9 cellular contexts compared by ENCODE assay signal in the genomic region with DNA sequence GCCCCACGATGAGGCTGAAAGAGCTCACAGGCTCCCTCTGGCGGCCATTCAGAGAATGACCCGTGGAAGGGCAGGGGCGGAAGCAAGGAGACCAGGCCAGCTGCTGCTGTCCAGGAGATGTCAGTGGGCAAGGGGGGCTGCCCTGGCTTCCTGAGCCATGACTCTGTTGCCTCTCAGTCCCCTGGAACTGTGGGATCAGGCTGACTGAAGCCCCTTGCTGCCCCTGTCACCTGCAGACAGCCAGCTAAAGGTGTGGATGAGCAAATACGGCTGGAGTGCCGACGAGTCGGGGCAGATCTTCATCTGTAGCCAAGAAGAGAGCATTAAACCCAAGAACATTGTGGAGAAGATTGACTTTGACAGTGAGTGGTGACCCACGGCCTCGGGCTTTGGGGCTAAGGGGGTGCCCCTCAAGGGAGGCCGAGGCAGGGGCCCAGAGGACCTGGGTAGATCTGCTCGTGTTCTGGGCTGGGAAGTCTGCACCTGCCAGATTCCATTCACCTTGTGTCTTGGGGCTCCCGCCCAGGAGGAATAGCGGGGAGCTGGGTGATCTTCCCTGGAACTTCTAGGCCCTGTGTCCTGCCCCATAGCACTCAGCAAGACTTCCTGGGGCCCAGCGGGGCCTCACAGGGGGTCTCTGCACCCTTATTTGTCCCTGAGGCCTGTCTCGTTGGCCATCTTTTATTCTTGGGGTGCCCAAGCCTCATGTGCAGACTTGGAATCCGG. TPM values are rescaled to one million over a fixed set of nuclear protein-coding genes. Genes with fewer than 3 reads are reported as not detected.
DNase-seq lines count a peak whose midpoint lies in the region; ATAC-seq, FAIRE-seq and TF ChIP-seq lines count a peak whose summit lies in the region.
"Had no signal": no experiment of that assay in that cellular context is flagged by ENCODE, and none has a peak within 500 bp of the region (broad histone marks: within the 10 kb centered on the region; RNA-seq: fewer than 3 reads in every experiment).

No MANE protein-coding gene starts in this region.

- peaks cover 32% of the 10 kb centered on the region for H3K36me3 Mint-ChIP-seq in activated CD4-positive, alpha-beta T cell treated with anti-CD3 and anti-CD28 coated beads for 36 hours (ENCODE audit: low read depth)
- H3K36me3 Mint-ChIP-seq in chondrocyte (ENCODE audit: low read depth): peaks cover 13% of the 10 kb centered on the region

- TF ChIP-seq CTCF in chondrocyte (IDR thresholded peaks at IDR 0.05) (peak; percentile 91), HepG2 (CRISPR knock-in tag; IDR thresholded peaks at IDR 0.05) (peak; percentile 86)

- H3K9me3 ChIP-seq in HepG2 (ENCODE audit: low read length): no peaks in the 10 kb centered on the region
- H3K9me3 ChIP-seq: BLaER1 had no signal

- peak; percentile 61 for FAIRE-seq in HepG2 (lab: Jason Lieb, UNC)

- peaks cover 28% of the 10 kb centered on the region for H3K4me1 Mint-ChIP-seq in activated CD4-positive, alpha-beta T cell treated with anti-CD3 and anti-CD28 coated beads for 36 hours
- H3K4me1 Mint-ChIP-seq in chondrocyte (ENCODE audit: low read depth): peaks cover 5% of the 10 kb centered on the region

- in situ Hi-C loops in HepG2 (cut with HindIII; ENCODE audit: extremely low pct_ligation_motif_present, low pct_unique_long_range_greater_than_20kb): loop anchor here (10.0 kb wide), 1 partner anchor 90 kb away; no protein-coding TSS in a partner anchor

- no peak overlapping the region for H3K9ac ChIP-seq in HepG2 (ENCODE audit: insufficient read depth, low read depth, low read length)
- H3K9ac ChIP-seq: BLaER1 had no signal

- BruUV-seq in HepG2 (replicated peaks; lab: Mats Ljungman, UMichigan): no TSS peak

- no peaks in the 10 kb centered on the region for H3K9me3 Mint-ChIP-seq in activated CD4-positive, alpha-beta T cell treated with anti-CD3 and anti-CD28 coated beads for 36 hours (ENCODE audit: low read depth)
- no peaks in the 10 kb centered on the region for H3K9me3 Mint-ChIP-seq in chondrocyte (ENCODE audit: low read depth)

- no peak for TF ChIP-seq EP300 in HepG2 (IDR thresholded peaks at IDR 0.05; ENCODE audit: low read depth in 2 of 2, low read length in 2 of 2)
- TF ChIP-seq EP300 in HepG2 (CRISPR knock-in tag; IDR thresholded peaks at IDR 0.05; ENCODE audit: borderline replicate concordance): no peak

- H3K4me3 Mint-ChIP-seq in activated CD4-positive, alpha-beta T cell treated with anti-CD3 and anti-CD28 coated beads for 36 hours: no peak overlapping the region
- no peak overlapping the region for H3K4me3 Mint-ChIP-seq in chondrocyte (ENCODE audit: unreplicated experiment)

- no peak overlapping the region for H3K4me2 ChIP-seq in HepG2 (ENCODE audit: low read depth, low read length)
- H3K4me2 ChIP-seq: BLaER1 had no signal

- WGBS in HepG2 (ENCODE audit: low lambda C conversion rate): 71% methylated on average over 15 of the region's 17 CpGs

- H4K20me1 ChIP-seq in HepG2 (ENCODE audit: insufficient read depth, low read length): 0 out of 2 replicates have a peak, but pooled peaks cover 4% of the 10 kb centered on the region

- TF ChIP-seq POLR2A in HepG2 (IDR thresholded peaks at IDR 0.05; ENCODE audit: insufficient read depth in 1 of 2, low read depth in 2 of 2, low read length in 2 of 2): no peak

- CTCF ChIA-PET in activated CD4-positive, alpha-beta T cell treated with anti-CD3 and anti-CD28 coated beads for 36 hours (lab: Charles Lee): interaction anchor here (0.5 to 3.5 kb wide), 36 partner anchors 9 to 625 kb away, joined by 3 to 32 read pairs (median 4); a partner anchor contains a TSS
- CTCF ChIA-PET in HepG2 (lab: Yijun Ruan, JAX; ENCODE audit: low intra/inter-chr PET ratio, low total read pairs): interaction anchor here (1.2 to 2.1 kb wide), 5 partner anchors 51 to 232 kb away, joined by 3 to 13 read pairs (median 4); a partner anchor contains a TSS

- peak overlapping the region; percentile 90 for H3K27ac Mint-ChIP-seq in activated CD4-positive, alpha-beta T cell treated with anti-CD3 and anti-CD28 coated beads for 36 hours
- peak overlapping the region; percentile 87 for H3K27ac Mint-ChIP-seq in chondrocyte (ENCODE audit: unreplicated experiment)

- peaks cover 18% of the 10 kb centered on the region for H3K4me1 ChIP-seq in HepG2 (ENCODE audit: insufficient read depth, low read length)

- no peak overlapping the region for H3K4me3 ChIP-seq in HepG2 (replicated peaks in 1 of 3; ENCODE audit: insufficient read depth in 1 of 3, low read depth in 2 of 3, low read length in 3 of 3)
- H3K4me3 ChIP-seq: BLaER1 had no signal

- peak; percentile 49; the same call in 1 of the 2 replicates for TF ChIP-seq RAD21 in HepG2 (CRISPR knock-in tag; IDR thresholded peaks at IDR 0.05)

- H3K27ac ChIP-seq in HepG2 (ENCODE audit: extremely low read length, insufficient read depth, low read length): no peak overlapping the region

- H2AFZ ChIP-seq in HepG2 (ENCODE audit: low read length): no peak overlapping the region

- peaks cover 5 to 6% of the 10 kb centered on the region in 2 experiments; a peak in 2 of 5 replicates for H3K36me3 ChIP-seq in HepG2 (replicated peaks in 1 of 2; ENCODE audit: control insufficient read depth in 1 of 2, insufficient read depth in 2 of 2, low read length in 2 of 2)

- POLR2A ChIA-PET in activated CD4-positive, alpha-beta T cell treated with anti-CD3 and anti-CD28 coated beads for 36 hours (lab: Charles Lee): interaction anchor here (0.7 to 1.0 kb wide), 4 partner anchors 12 to 232 kb away, joined by 3 to 4 read pairs (median 4); a partner anchor contains a TSS
- POLR2A ChIA-PET in HepG2 (lab: Yijun Ruan, JAX): interaction anchor here (1.0 to 3.1 kb wide), 6 partner anchors 12 to 261 kb away, joined by 3 to 16 read pairs (median 6); a partner anchor contains a TSS

- H3K27me3 Mint-ChIP-seq in activated CD4-positive, alpha-beta T cell treated with anti-CD3 and anti-CD28 coated beads for 36 hours: no peaks in the 10 kb centered on the region
- no peaks in the 10 kb centered on the region for H3K27me3 Mint-ChIP-seq in chondrocyte (ENCODE audit: low read depth)

- no peak for ATAC-seq in activated CD4-positive, alpha-beta T cell treated with anti-CD3 and anti-CD28 coated beads for 36 hours
- peak; percentile 62 for ATAC-seq in HepG2
- ATAC-seq in GM21786 (IDR thresholded peaks at IDR 0.05; ENCODE audit: unreplicated experiment): no peak

- H3K27me3 ChIP-seq in HepG2 (ENCODE audit: control insufficient read depth in 1 of 2, insufficient read depth in 2 of 2, low read length in 2 of 2): no peaks in the 10 kb centered on the region
- H3K27me3 ChIP-seq: BLaER1 had no signal

- no peaks in the 10 kb centered on the region for H3K79me2 ChIP-seq in HepG2 (ENCODE audit: insufficient read depth, low read length)

- intact Hi-C loops in activated CD4-positive, alpha-beta T cell treated with anti-CD3 and anti-CD28 coated beads for 36 hours (cut with DNase I, micrococcal nuclease): loop anchor here (1.0 kb wide), 4 partner anchors 16 to 232 kb away; a partner anchor contains a TSS
- intact Hi-C loops in HepG2 (cut with micrococcal nuclease; ENCODE audit: unreplicated experiment): loop anchor here (1.0 to 5.0 kb wide), 2 partner anchors 91 to 233 kb away; a partner anchor contains a TSS

- DNase-seq in NCI-H1436 (lab: John Stamatoyannopoulos, UW): peak; percentile 21
- DNase-seq in NCI-H1436 treated with DMSO at 0.1 percent for 48 hours (lab: John Stamatoyannopoulos, UW): no peak
- peak; percentile 12 for DNase-seq in NCI-H146 treated with DMSO at 0.1 percent for 48 hours (lab: John Stamatoyannopoulos, UW; ENCODE audit: unreplicated experiment)
- peak; percentile 84 for DNase-seq in activated CD4-positive, alpha-beta T cell treated with anti-CD3 and anti-CD28 coated beads for 36 hours
- no peak for DNase-seq in chondrocyte (ENCODE audit: low spot score)
- no peak for DNase-seq in HepG2 (ENCODE audit: low spot score)
- peak; percentile 48 to 71 (median 53) for DNase-seq in stimulated activated CD4-positive, alpha-beta T cell treated with anti-CD3 and anti-CD28 coated beads, TNF-alpha, amount 100 ng/mL, for 24 hours (ENCODE audit: low read depth in 3 of 3)

RNA-seq across cellular contexts. Expression of a gene that starts 12.5 kb away (rescaled TPM):
- total RNA-seq in activated CD4-positive, alpha-beta T cell treated with anti-CD3 and anti-CD28 coated beads for 36 hours: 100 to 1,000 TPM; 181 to 182 TPM
- total RNA-seq in chondrocyte (641 to 921 TPM (median 917 TPM) in 3 replicates), HepG2 (2016; rRNA removed; fragmentation: Illumina TruSeq; extraction: Trizol) (167 and 192 TPM in 2 replicates)
- total RNA-seq in HepG2 (2016; cell fraction: cytosol; rRNA removed; fragmentation: Illumina TruSeq; extraction: Trizol; ENCODE audit: low read depth): 13.8 and 15.0 TPM in 2 replicates
- total RNA-seq in HepG2 (2016; cell fraction: insoluble cytoplasmic fraction; rRNA removed; fragmentation: Illumina TruSeq; extraction: Trizol): 122 and 176 TPM in 2 replicates
- total RNA-seq in HepG2 (2016; cell fraction: membrane; rRNA removed; fragmentation: Illumina TruSeq; extraction: Trizol): 28.6 and 34.1 TPM in 2 replicates
- 148 and 165 TPM in 2 replicates for total RNA-seq in HepG2 (2016; cell fraction: nucleus; rRNA removed; fragmentation: Illumina TruSeq; extraction: Trizol)
- 171 and 223 TPM in 2 replicates for polyA plus RNA-seq in HepG2 (2011; rRNA removed)
- polyA plus RNA-seq in HepG2 (2011; cell fraction: cytosol; rRNA removed): 82.2 and 91.7 TPM in 2 replicates
- polyA plus RNA-seq in HepG2 (2011; cell fraction: nucleus; rRNA removed): 437 and 620 TPM in 2 replicates
- 222 and 260 TPM in 2 replicates for polyA plus RNA-seq in HepG2 (2012)
- polyA plus RNA-seq in HepG2 (2016; cell fraction: cytosol; fragmentation: Illumina TruSeq; extraction: Trizol; ENCODE audit: low read depth): 5.8 and 8.5 TPM in 2 replicates
- 192 and 256 TPM in 2 replicates for polyA plus RNA-seq in HepG2 (2016; cell fraction: insoluble cytoplasmic fraction; fragmentation: Illumina TruSeq; extraction: Trizol; ENCODE audit: low read depth)
- polyA plus RNA-seq in HepG2 (2016; cell fraction: membrane; fragmentation: Illumina TruSeq; extraction: Trizol; ENCODE audit: low read depth): 20.9 and 27.6 TPM in 2 replicates
- 435 and 441 TPM in 2 replicates for polyA plus RNA-seq in HepG2 (2016; cell fraction: nucleus; fragmentation: Illumina TruSeq; extraction: Trizol; ENCODE audit: insufficient read depth, low read depth)
- polyA minus RNA-seq in HepG2 (2011; rRNA and poly(A)+ RNA removed; ENCODE audit: low replicate concordance): 172 and 192 TPM in 2 replicates
- polyA minus RNA-seq in HepG2 (2011; cell fraction: cytosol; rRNA and poly(A)+ RNA removed): 86.2 and 95.5 TPM in 2 replicates
- 73.1 and 75.2 TPM in 2 replicates for polyA minus RNA-seq in HepG2 (2011; cell fraction: nucleus; rRNA and poly(A)+ RNA removed)

RNA-seq across cellular contexts. Expression of a gene that starts 15.9 kb away (rescaled TPM):
- 100 to 1,000 TPM; 269 to 297 TPM for total RNA-seq in activated CD4-positive, alpha-beta T cell treated with anti-CD3 and anti-CD28 coated beads for 36 hours
- total RNA-seq in chondrocyte: 177 to 208 TPM (median 185 TPM) in 3 replicates
- total RNA-seq in HepG2 (2016; rRNA removed; fragmentation: Illumina TruSeq; extraction: Trizol): 258 and 351 TPM in 2 replicates
- total RNA-seq in HepG2 (2016; cell fraction: cytosol; rRNA removed; fragmentation: Illumina TruSeq; extraction: Trizol; ENCODE audit: low read depth): 100 and 104 TPM in 2 replicates
- total RNA-seq in HepG2 (2016; cell fraction: insoluble cytoplasmic fraction; rRNA removed; fragmentation: Illumina TruSeq; extraction: Trizol): 260 and 364 TPM in 2 replicates
- 174 and 175 TPM in 2 replicates for total RNA-seq in HepG2 (2016; cell fraction: membrane; rRNA removed; fragmentation: Illumina TruSeq; extraction: Trizol)
- 92.4 TPM in 2 replicates for total RNA-seq in HepG2 (2016; cell fraction: nucleus; rRNA removed; fragmentation: Illumina TruSeq; extraction: Trizol)
- 179 and 230 TPM in 2 replicates for polyA plus RNA-seq in HepG2 (2011; rRNA removed)
- 271 and 427 TPM in 2 replicates for polyA plus RNA-seq in HepG2 (2011; cell fraction: cytosol; rRNA removed)
- 210 and 224 TPM in 2 replicates for polyA plus RNA-seq in HepG2 (2011; cell fraction: nucleus; rRNA removed)
- 171 and 172 TPM in 2 replicates for polyA plus RNA-seq in HepG2 (2012)
- 106 and 109 TPM in 2 replicates for polyA plus RNA-seq in HepG2 (2016; cell fraction: cytosol; fragmentation: Illumina TruSeq; extraction: Trizol; ENCODE audit: low read depth)
- 349 and 386 TPM in 2 replicates for polyA plus RNA-seq in HepG2 (2016; cell fraction: insoluble cytoplasmic fraction; fragmentation: Illumina TruSeq; extraction: Trizol; ENCODE audit: low read depth)
- 161 and 168 TPM in 2 replicates for polyA plus RNA-seq in HepG2 (2016; cell fraction: membrane; fragmentation: Illumina TruSeq; extraction: Trizol; ENCODE audit: low read depth)
- 163 and 169 TPM in 2 replicates for polyA plus RNA-seq in HepG2 (2016; cell fraction: nucleus; fragmentation: Illumina TruSeq; extraction: Trizol; ENCODE audit: insufficient read depth, low read depth)
- 199 and 296 TPM in 2 replicates for polyA minus RNA-seq in HepG2 (2011; rRNA and poly(A)+ RNA removed; ENCODE audit: low replicate concordance)
- polyA minus RNA-seq in HepG2 (2011; cell fraction: cytosol; rRNA and poly(A)+ RNA removed): 94.6 and 127 TPM in 2 replicates
- 43.4 and 51.5 TPM in 2 replicates for polyA minus RNA-seq in HepG2 (2011; cell fraction: nucleus; rRNA and poly(A)+ RNA removed)

RNA-seq across cellular contexts. Expression of a gene that starts 17.2 kb away (rescaled TPM):
- total RNA-seq in activated CD4-positive, alpha-beta T cell treated with anti-CD3 and anti-CD28 coated beads for 36 hours: 100 to 1,000 TPM; 195 to 198 TPM
- total RNA-seq in chondrocyte (0.23 to 1.4 TPM (median 1.4 TPM) in 3 replicates), HepG2 (2016; rRNA removed; fragmentation: Illumina TruSeq; extraction: Trizol) (0.89 TPM in 1 of 2 replicates, not detected in the other)
- not detected in 2 replicates for total RNA-seq in HepG2 (2016; cell fraction: cytosol; rRNA removed; fragmentation: Illumina TruSeq; extraction: Trizol; ENCODE audit: low read depth)
- total RNA-seq in HepG2 (2016; cell fraction: insoluble cytoplasmic fraction; rRNA removed; fragmentation: Illumina TruSeq; extraction: Trizol): 0.39 and 0.41 TPM in 2 replicates
- total RNA-seq in HepG2 (2016; cell fraction: membrane; rRNA removed; fragmentation: Illumina TruSeq; extraction: Trizol): 0.19 and 0.62 TPM in 2 replicates
- 0.60 TPM in 1 of 2 replicates, not detected in the other for total RNA-seq in HepG2 (2016; cell fraction: nucleus; rRNA removed; fragmentation: Illumina TruSeq; extraction: Trizol)
- 0.24 and 0.35 TPM in 2 replicates for polyA plus RNA-seq in HepG2 (2011; rRNA removed)
- polyA plus RNA-seq in HepG2 (2011; cell fraction: cytosol; rRNA removed): 0.05 and 0.31 TPM in 2 replicates
- 2.1 and 2.6 TPM in 2 replicates for polyA plus RNA-seq in HepG2 (2011; cell fraction: nucleus; rRNA removed)
- polyA plus RNA-seq in HepG2 (2012): 0.44 and 0.64 TPM in 2 replicates
- not detected in 2 replicates for polyA plus RNA-seq in HepG2 (2016; cell fraction: cytosol; fragmentation: Illumina TruSeq; extraction: Trizol; ENCODE audit: low read depth)
- 0.52 TPM in 1 of 2 replicates, not detected in the other for polyA plus RNA-seq in HepG2 (2016; cell fraction: insoluble cytoplasmic fraction; fragmentation: Illumina TruSeq; extraction: Trizol; ENCODE audit: low read depth)
- not detected in 2 replicates for polyA plus RNA-seq in HepG2 (2016; cell fraction: membrane; fragmentation: Illumina TruSeq; extraction: Trizol; ENCODE audit: low read depth)
- 1.4 and 3.1 TPM in 2 replicates for polyA plus RNA-seq in HepG2 (2016; cell fraction: nucleus; fragmentation: Illumina TruSeq; extraction: Trizol; ENCODE audit: insufficient read depth, low read depth)
- 0.91 TPM in 1 of 2 replicates, not detected in the other for polyA minus RNA-seq in HepG2 (2011; rRNA and poly(A)+ RNA removed; ENCODE audit: low replicate concordance)
- polyA minus RNA-seq in HepG2 (2011; cell fraction: cytosol; rRNA and poly(A)+ RNA removed): not detected in 2 replicates
- polyA minus RNA-seq in HepG2 (2011; cell fraction: nucleus; rRNA and poly(A)+ RNA removed): not detected in 2 replicates

Comparison
In these comparisons a context has a peak if more than half of its experiments do, and no peak if none do; other contexts are left out.
1. DNase-seq: peak in NCI-H1436 (single experiment), NCI-H146 treated with DMSO at 0.1 percent for 48 hours (single experiment), activated CD4-positive, alpha-beta T cell treated with anti-CD3 and anti-CD28 coated beads for 36 hours (single experiment) and stimulated activated CD4-positive, alpha-beta T cell treated with anti-CD3 and anti-CD28 coated beads, TNF-alpha, amount 100 ng/mL, for 24 hours (3 of 3); none in NCI-H1436 treated with DMSO at 0.1 percent for 48 hours (single experiment), chondrocyte (single experiment) and HepG2 (single experiment).
2. RNA of a gene that starts 17.2 kb away (total RNA-seq): 195 to 198 TPM in activated CD4-positive, alpha-beta T cell treated with anti-CD3 and anti-CD28 coated beads for 36 hours; 0.23 to 1.4 TPM in chondrocyte and 0.19 to 0.89 TPM in HepG2; every median in the first group is over 10 times any median in the second.